20 cellular contexts compared by ENCODE assay signal in the genomic region with DNA sequence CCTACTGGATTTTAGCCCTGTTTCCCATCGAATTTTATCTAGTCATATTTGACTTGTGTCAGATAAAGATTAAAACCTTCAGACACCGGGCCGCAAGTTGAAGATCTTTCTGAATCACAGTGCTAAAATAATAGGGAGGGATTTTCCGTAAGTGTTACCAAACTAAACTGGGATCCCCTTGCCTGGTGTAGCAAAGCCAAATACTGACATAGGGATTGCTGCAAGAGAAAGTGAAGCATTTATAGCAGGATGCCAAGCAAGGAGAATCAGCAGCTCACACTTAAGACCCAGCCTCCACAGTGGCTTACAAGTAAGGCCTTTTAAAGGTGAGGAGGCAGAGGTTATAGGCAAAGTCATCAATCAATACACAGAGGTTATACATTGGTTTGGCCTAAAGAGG.
"Had no signal": no experiment of that assay in that cellular context is flagged by ENCODE, and none has a peak within 500 bp of the region (broad histone marks: within the 10 kb centered on the region; RNA-seq: fewer than 3 reads in every experiment).

No MANE protein-coding gene starts in this region.

- ATAC-seq: activated CD4-positive, alpha-beta T cell treated with anti-CD3 and anti-CD28 coated beads for 36 hours; activated naive CD4-positive, alpha-beta T cell treated with anti-CD3 and anti-CD28 coated beads, Interleukin-2, amount 50 U/mL, for 72 hours; body of pancreas; left colon had no signal

- H3K4me1 ChIP-seq: uterus had no signal

- H3K27ac Mint-ChIP-seq: activated CD4-positive, alpha-beta T cell treated with anti-CD3 and anti-CD28 coated beads for 36 hours; activated naive CD4-positive, alpha-beta T cell treated with anti-CD3 and anti-CD28 coated beads, Interleukin-2, amount 50 U/mL, for 72 hours; activated T-helper 1 cell treated with anti-CD3 and anti-CD28 coated beads, Interleukin-12 subunit alpha, Interleukin-12 subunit beta, Interleukin-2, Interleukin-4 antibody, amounts not matched to agents 30 ng/mL and 10 ng/mL and 1 ng/mL, durations not matched to agents 14 hours and 24 hours and 36 hours; nephron progenitor cell; stimulated activated naive CD8-positive, alpha-beta T cell treated with anti-CD3 and anti-CD28 coated beads, Interleukin-15, Interleukin-2, amounts not matched to agents 100 ng/mL and 50 ng/mL, for 24 hours had no signal

- H3K27me3 ChIP-seq: adrenal gland, body of pancreas, hepatocyte, uterus had no signal

- DNase-seq: activated CD4-positive, alpha-beta T cell treated with anti-CD3 and anti-CD28 coated beads for 36 hours; activated CD4-positive, alpha-beta T cell treated with anti-CD3 and anti-CD28 coated beads, Interleukin-2, amount 50 U/mL, for 48 hours; activated gamma-delta T cell treated with Interleukin-2 at 50 U/mL for 16 hours; activated T-cell treated with anti-CD3 and anti-CD28 coated beads for 4 hours; adrenal gland; body of pancreas; central memory CD4-positive, alpha-beta T cell; erythroblast; left colon; nephron progenitor cell; nucleus accumbens; posterior cingulate gyrus; stimulated activated CD4-positive, alpha-beta T cell treated with anti-CD3 and anti-CD28 coated beads, Interleukin-2, amount 100 ng/mL, for 24 hours; uterus had no signal

- H3K9me3 Mint-ChIP-seq: activated naive CD4-positive, alpha-beta T cell treated with anti-CD3 and anti-CD28 coated beads, Interleukin-2, amount 50 U/mL, for 72 hours; activated T-helper 1 cell treated with anti-CD3 and anti-CD28 coated beads, Interleukin-12 subunit alpha, Interleukin-12 subunit beta, Interleukin-2, Interleukin-4 antibody, amounts not matched to agents 30 ng/mL and 10 ng/mL and 1 ng/mL, durations not matched to agents 14 hours and 24 hours and 36 hours; nephron progenitor cell; stimulated activated naive CD8-positive, alpha-beta T cell treated with anti-CD3 and anti-CD28 coated beads, Interleukin-15, Interleukin-2, amounts not matched to agents 100 ng/mL and 50 ng/mL, for 24 hours had no signal

- H3K36me3 Mint-ChIP-seq: activated naive CD4-positive, alpha-beta T cell treated with anti-CD3 and anti-CD28 coated beads, Interleukin-2, amount 50 U/mL, for 72 hours had no signal

- H3K27me3 Mint-ChIP-seq: stimulated activated naive CD8-positive, alpha-beta T cell treated with anti-CD3 and anti-CD28 coated beads, Interleukin-15, Interleukin-2, amounts not matched to agents 100 ng/mL and 50 ng/mL, for 24 hours had no signal

- H3K4me1 Mint-ChIP-seq: activated CD4-positive, alpha-beta T cell treated with anti-CD3 and anti-CD28 coated beads for 36 hours had no signal

- H3K36me3 ChIP-seq: adrenal gland, uterus had no signal

- H3K9me3 ChIP-seq: adrenal gland, body of pancreas, uterus had no signal

- H3K4me3 Mint-ChIP-seq: activated CD4-positive, alpha-beta T cell treated with anti-CD3 and anti-CD28 coated beads for 36 hours; activated T-helper 1 cell treated with anti-CD3 and anti-CD28 coated beads, Interleukin-12 subunit alpha, Interleukin-12 subunit beta, Interleukin-2, Interleukin-4 antibody, amounts not matched to agents 30 ng/mL and 10 ng/mL and 1 ng/mL, durations not matched to agents 14 hours and 24 hours and 36 hours; nephron progenitor cell; stimulated activated naive CD8-positive, alpha-beta T cell treated with anti-CD3 and anti-CD28 coated beads, Interleukin-15, Interleukin-2, amounts not matched to agents 100 ng/mL and 50 ng/mL, for 24 hours had no signal

- H3K4me3 ChIP-seq: adrenal gland, body of pancreas, coronary artery, hepatocyte, lung, uterus had no signal

- H3K27ac ChIP-seq: adrenal gland, body of pancreas, hepatocyte, uterus had no signal
